In genomic region chr19:48496959-48497727, GRCh38 we compare ENCODE assay signal across 1 cellular context.
TF ChIP-seq lines count a peak whose summit lies in the region.

No MANE protein-coding gene starts in this region.

TF ChIP-seq in SK-N-SH treated with all-trans-retinoic acid at 6 μM for 48 hours, 23 proteins besides CTCF, POLR2A, EP300 and RAD21 (continued from another document):
- TF ChIP-seq CSRNP3 (CRISPR knock-in tag; IDR thresholded peaks at IDR 0.05), result no peak
- TF ChIP-seq TOX (CRISPR knock-in tag; IDR thresholded peaks at IDR 0.05; ENCODE audit: borderline replicate concordance), result no peak
